ENCODE assay signal across 8 cellular contexts in genomic region chr10:109914966-109915365, GRCh38. TPM values are rescaled to one million over a fixed set of nuclear protein-coding genes. Genes with fewer than 3 reads are reported as not detected.
DNase-seq lines count a peak whose midpoint lies in the region; ATAC-seq and TF ChIP-seq lines count a peak whose summit lies in the region.

No MANE protein-coding gene starts in this region.

- H3K27me3 ChIP-seq in breast epithelium (no peaks in the 10 kb centered on the region), lower lobe of right lung (ENCODE audit: low read depth) (no peaks in the 10 kb centered on the region)

- no peaks in the 10 kb centered on the region for H3K27me3 Mint-ChIP-seq in MCF 10A (ENCODE audit: insufficient read depth, unreplicated experiment)
- no peaks in the 10 kb centered on the region for H3K27me3 Mint-ChIP-seq in activated naive CD8-positive, alpha-beta T cell

- peak overlapping the region; percentile 33 for H3K4me3 Mint-ChIP-seq in MCF 10A (ENCODE audit: unreplicated experiment)
- peak overlapping the region; percentile 74 for H3K4me3 Mint-ChIP-seq in activated naive CD8-positive, alpha-beta T cell

- peaks cover 43% of the 10 kb centered on the region for H3K36me3 Mint-ChIP-seq in MCF 10A (ENCODE audit: insufficient read depth, unreplicated experiment)
- H3K36me3 Mint-ChIP-seq in activated naive CD8-positive, alpha-beta T cell: peaks cover 24% of the 10 kb centered on the region

- POLR2A ChIA-PET in MCF 10A (lab: Yijun Ruan, JAX): interaction anchor here (1.0 to 11.2 kb wide), 5 partner anchors 10 to 91 kb away, joined by 3 to 122 read pairs (median 4); no protein-coding TSS in a partner anchor

- peak; percentile 56 to 76 for ATAC-seq in lower lobe of right lung
- ATAC-seq in GM19455 (IDR thresholded peaks at IDR 0.05; ENCODE audit: unreplicated experiment): no peak

- H3K9me3 ChIP-seq in breast epithelium (no peaks in the 10 kb centered on the region), lower lobe of right lung (no peaks in the 10 kb centered on the region)

- CTCF ChIA-PET in MCF 10A (lab: Yijun Ruan, JAX): interaction anchor here (0.7 to 1.9 kb wide), 3 partner anchors 12 to 35 kb away, joined by 4 to 12 read pairs (median 4); no protein-coding TSS in a partner anchor

- H3K4me1 ChIP-seq in breast epithelium: peaks cover 0 to 3% of the 10 kb centered on the region in 2 donors
- H3K4me1 ChIP-seq in lower lobe of right lung: peaks cover 11% of the 10 kb centered on the region

- TF ChIP-seq CTCF in MCF 10A (IDR thresholded peaks at IDR 0.05; ENCODE audit: unreplicated experiment) (no peak), breast epithelium (IDR thresholded peaks at IDR 0.05) (no peak), lower lobe of right lung (IDR thresholded peaks at IDR 0.05) (no peak)

- H3K36me3 ChIP-seq in breast epithelium: no peaks in the 10 kb centered on the region
- peaks cover 18% of the 10 kb centered on the region for H3K36me3 ChIP-seq in lower lobe of right lung

- BruUV-seq in MCF 10A (replicated peaks; lab: Mats Ljungman, UMichigan): no TSS peak

- peak overlapping the region in 1 of 2 donors; percentile 54 for H3K27ac ChIP-seq in breast epithelium
- no peak overlapping the region for H3K27ac ChIP-seq in lower lobe of right lung

- H3K27ac Mint-ChIP-seq in MCF 10A (ENCODE audit: low read depth, unreplicated experiment): peak overlapping the region; percentile 89
- peak overlapping the region; percentile 85 for H3K27ac Mint-ChIP-seq in activated naive CD8-positive, alpha-beta T cell

- peaks cover 44% of the 10 kb centered on the region for H3K4me1 Mint-ChIP-seq in MCF 10A (ENCODE audit: insufficient read depth, unreplicated experiment)
- H3K4me1 Mint-ChIP-seq in activated naive CD8-positive, alpha-beta T cell (ENCODE audit: low read depth): peaks cover 87% of the 10 kb centered on the region

- intact Hi-C loops in MCF 10A (cut with micrococcal nuclease) (no loop called here), breast epithelium (cut with DNase I; ENCODE audit: low total_unique reads) (no loop called here), lower lobe of right lung (cut with DNase I) (no loop called here)

- no peak for TF ChIP-seq POLR2A in breast epithelium (IDR thresholded peaks at IDR 0.05)

- H3K9me3 Mint-ChIP-seq in MCF 10A (ENCODE audit: unreplicated experiment): no peaks in the 10 kb centered on the region
- H3K9me3 Mint-ChIP-seq in activated naive CD8-positive, alpha-beta T cell (ENCODE audit: low read depth): no peaks in the 10 kb centered on the region

- DNase-seq in MCF 10A (ENCODE audit: unreplicated experiment) (peak; percentile 88), breast epithelium (ENCODE audit: low spot score in 2 of 2) (no peak), NCI-H69 (lab: John Stamatoyannopoulos, UW) (peak; percentile 11), lower lobe of right lung (no peak), superior temporal gyrus (ENCODE audit: extremely low spot score) (no peak), NCI-H2029 treated with DMSO at 0.1 percent for 48 hours (lab: John Stamatoyannopoulos, UW) (no peak)

- H3K4me3 ChIP-seq in breast epithelium (no peak overlapping the region), lower lobe of right lung (no peak overlapping the region)

RNA-seq across cellular contexts. Expression of gene XPNPEP1, which starts 8.3 kb away (rescaled TPM):
- total RNA-seq in MCF 10A (2022) (51.6 and 52.1 TPM in 2 replicates), breast epithelium (10 to 100 TPM; 61.1 to 89.5 (median 89.0) TPM), lower lobe of right lung (52.1 TPM)

Comparison
In these comparisons a context has a peak if more than half of its experiments do, and no peak if none do; other contexts are left out.
1. DNase-seq: peak in MCF 10A (single experiment) and NCI-H69 (single experiment); none in breast epithelium (0 of 2), lower lobe of right lung (single experiment), superior temporal gyrus (single experiment) and NCI-H2029 treated with DMSO at 0.1 percent for 48 hours (single experiment).